In the genomic region with DNA sequence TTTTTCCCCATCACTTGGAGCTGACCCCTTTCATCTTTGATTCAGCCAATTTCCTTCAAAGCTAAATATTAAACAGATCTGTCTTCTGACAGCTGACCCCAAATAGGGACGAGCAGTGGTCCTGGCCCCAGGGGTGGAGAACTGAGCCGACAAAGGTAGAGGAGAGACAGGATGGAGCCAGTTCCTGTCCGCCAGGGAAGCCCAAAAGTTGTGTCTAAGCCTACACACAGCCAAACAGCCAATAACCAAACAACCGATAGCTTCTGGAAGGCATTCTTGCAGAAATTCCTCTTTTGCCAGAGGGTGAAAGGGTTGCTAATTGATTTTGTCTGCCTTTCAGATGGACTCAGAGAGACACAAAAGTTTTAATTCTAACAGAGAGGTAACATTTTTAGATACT, we compare ENCODE assay signal across 21 cellular contexts.
"Had no signal": no experiment of that assay in that cellular context is flagged by ENCODE, and none has a peak within 500 bp of the region (broad histone marks: within the 10 kb centered on the region; RNA-seq: fewer than 3 reads in every experiment).

No MANE protein-coding gene starts in this region.

- ATAC-seq: left cardiac atrium; left lung; naive thymus-derived CD4-positive, alpha-beta T cell; sciatic nerve; stimulated activated effector memory CD8-positive, alpha-beta T cell treated with anti-CD3 and anti-CD28 coated beads, Interleukin-12 subunit alpha, Interleukin-12 subunit beta, amount 100 ng/mL, for 72 hours; upper lobe of right lung had no signal

- H3K27ac Mint-ChIP-seq: stimulated activated effector memory CD8-positive, alpha-beta T cell treated with anti-CD3 and anti-CD28 coated beads, Interleukin-12 subunit alpha, Interleukin-12 subunit beta, amount 100 ng/mL, for 72 hours had no signal

- H3K27ac ChIP-seq: dorsolateral prefrontal cortex, left lung, prostate gland, right atrium auricular region, stomach, thyroid gland, upper lobe of right lung, vagina had no signal

- H3K36me3 ChIP-seq: left lung, prostate gland, right atrium auricular region, stomach, thyroid gland, upper lobe of right lung, vagina had no signal

- H3K4me1 Mint-ChIP-seq: naive thymus-derived CD4-positive, alpha-beta T cell; stimulated activated effector memory CD8-positive, alpha-beta T cell treated with anti-CD3 and anti-CD28 coated beads, Interleukin-12 subunit alpha, Interleukin-12 subunit beta, amount 100 ng/mL, for 72 hours had no signal

- H3K9me3 ChIP-seq: left lung, prostate gland, right atrium auricular region, thyroid gland, upper lobe of right lung, vagina had no signal

- DNase-seq: dorsolateral prefrontal cortex; effector CD4-positive, alpha-beta T cell; head of caudate nucleus; kidney; left cardiac atrium; left lung; midbrain; naive thymus-derived CD4-positive, alpha-beta T cell; nucleus accumbens; stimulated activated CD4-positive, alpha-beta T cell treated with anti-CD3 and anti-CD28 coated beads, Interleukin-2, amount 100 ng/mL, for 24 hours; stimulated activated CD4-positive, alpha-beta T cell treated with anti-CD3 and anti-CD28 coated beads, Interleukin-4, amount 100 ng/mL, for 24 hours; stimulated activated naive CD4-positive, alpha-beta T cell treated with Interleukin-2 at 50 U/mL for 16 hours; stomach; thyroid gland; upper lobe of right lung had no signal

- H3K9me3 Mint-ChIP-seq: nephron; stimulated activated effector memory CD8-positive, alpha-beta T cell treated with anti-CD3 and anti-CD28 coated beads, Interleukin-12 subunit alpha, Interleukin-12 subunit beta, amount 100 ng/mL, for 72 hours had no signal

- H3K36me3 Mint-ChIP-seq: stimulated activated effector memory CD8-positive, alpha-beta T cell treated with anti-CD3 and anti-CD28 coated beads, Interleukin-12 subunit alpha, Interleukin-12 subunit beta, amount 100 ng/mL, for 72 hours had no signal

- H3K27me3 ChIP-seq: right atrium auricular region, thyroid gland, upper lobe of right lung, vagina had no signal

- H3K4me1 ChIP-seq: left lung, prostate gland, stomach, upper lobe of right lung, vagina had no signal

- H3K4me3 Mint-ChIP-seq: naive thymus-derived CD4-positive, alpha-beta T cell; nephron; stimulated activated effector memory CD8-positive, alpha-beta T cell treated with anti-CD3 and anti-CD28 coated beads, Interleukin-12 subunit alpha, Interleukin-12 subunit beta, amount 100 ng/mL, for 72 hours had no signal

- H3K4me3 ChIP-seq: dorsolateral prefrontal cortex, left lung, prostate gland, right atrium auricular region, stomach, thyroid gland, upper lobe of right lung, vagina had no signal
